ENCODE assay signal across 12 cellular contexts in genomic region chr11:77250881-77251640, GRCh38. TPM values are rescaled to one million over a fixed set of nuclear protein-coding genes. Genes with fewer than 3 reads are reported as not detected.
DNase-seq lines count a peak whose midpoint lies in the region; ATAC-seq and TF ChIP-seq lines count a peak whose summit lies in the region.
"Had no signal": no experiment of that assay in that cellular context is flagged by ENCODE, and none has a peak within 500 bp of the region (broad histone marks: within the 10 kb centered on the region; RNA-seq: fewer than 3 reads in every experiment).

No MANE protein-coding gene starts in this region.

- intact Hi-C loops in left ventricle myocardium inferior (cut with micrococcal nuclease) = no loop called here

- H2BK120ac ChIP-seq in mesenchymal stem cell (ENCODE audit: low read depth, low read length) = no peak overlapping the region

- no peak overlapping the region for H4K8ac ChIP-seq in mesenchymal stem cell (ENCODE audit: low read length)

- H3K9me3 ChIP-seq in mesenchymal stem cell (ENCODE audit: control insufficient read depth, low read length) (peaks cover 10% of the 10 kb centered on the region), left ventricle myocardium inferior (replicated peaks) (peaks cover 23% of the 10 kb centered on the region), T-helper 17 cell (ENCODE audit: control insufficient read depth, low read length, poor library complexity, severe bottlenecking) (no peaks in the 10 kb centered on the region)

- ATAC-seq in T-helper 17 cell = no peak

- H4K91ac ChIP-seq in mesenchymal stem cell (ENCODE audit: low read length) = no peak overlapping the region

- no peak overlapping the region for H2BK15ac ChIP-seq in mesenchymal stem cell (ENCODE audit: low read depth, poor library complexity, severe bottlenecking)

- no peaks in the 10 kb centered on the region for H3K79me1 ChIP-seq in mesenchymal stem cell (replicated peaks; ENCODE audit: low read length, poor library complexity, severe bottlenecking)

- H3K4me3 Mint-ChIP-seq in T-helper 17 cell = no peak overlapping the region
- H3K4me3 Mint-ChIP-seq: brain, endodermal cell, nephron progenitor cell had no signal

- H3K9ac ChIP-seq in mesenchymal stem cell (ENCODE audit: low read length) = no peak overlapping the region

- H3K27ac ChIP-seq in brain microvascular endothelial cell (peak overlapping the region; percentile 14), mesenchymal stem cell (ENCODE audit: low read length, poor library complexity, severe bottlenecking) (no peak overlapping the region), left ventricle myocardium inferior (replicated peaks) (no peak overlapping the region)

- H3K27me3 Mint-ChIP-seq in T-helper 17 cell = no peaks in the 10 kb centered on the region

- no peak overlapping the region for H3K4me2 ChIP-seq in mesenchymal stem cell (ENCODE audit: low read length, poor library complexity, severe bottlenecking)

- no peak overlapping the region for H3K14ac ChIP-seq in mesenchymal stem cell (ENCODE audit: low read length in 2 of 2)

- H3K23ac ChIP-seq in mesenchymal stem cell (ENCODE audit: low read length in 2 of 2) = no peak overlapping the region

- in situ Hi-C loops in brain microvascular endothelial cell (cut with HindIII; ENCODE audit: low pct_ligation_motif_present, low sequenced_read_pairs) = no loop called here

- H3K4me1 ChIP-seq in mesenchymal stem cell (ENCODE audit: control insufficient read depth, insufficient read depth, low read depth, low read length) = no peaks in the 10 kb centered on the region
- no peaks in the 10 kb centered on the region for H3K4me1 ChIP-seq in left ventricle myocardium inferior

- H2AK5ac ChIP-seq in mesenchymal stem cell (ENCODE audit: low read length, severe bottlenecking) = no peak overlapping the region

- TF ChIP-seq CTCF in brain microvascular endothelial cell (IDR thresholded peaks at IDR 0.05; ENCODE audit: low read depth, low read length, missing control alignments) (no peak), left ventricle myocardium inferior (IDR thresholded peaks at IDR 0.05; ENCODE audit: borderline replicate concordance) (no peak)

- H3K4ac ChIP-seq in mesenchymal stem cell (ENCODE audit: low read depth in 1 of 2, low read length in 2 of 2) = no peak overlapping the region

- no peak overlapping the region for H3K4me3 ChIP-seq in brain microvascular endothelial cell (ENCODE audit: low read depth, low read length)
- H3K4me3 ChIP-seq in mesenchymal stem cell (ENCODE audit: insufficient read depth in 1 of 2, low read depth in 1 of 2, low read length in 2 of 2) = no peak overlapping the region
- H3K4me3 ChIP-seq in left ventricle myocardium inferior = no peak overlapping the region

- H3K4me1 Mint-ChIP-seq in T-helper 17 cell = no peaks in the 10 kb centered on the region
- H3K4me1 Mint-ChIP-seq: brain, endodermal cell, nephron progenitor cell had no signal

- H3K27me3 ChIP-seq in brain microvascular endothelial cell (replicated peaks) (no peaks in the 10 kb centered on the region), mesenchymal stem cell (ENCODE audit: control insufficient read depth in 1 of 2, insufficient read depth in 1 of 2, low read length in 2 of 2) (no peaks in the 10 kb centered on the region), left ventricle myocardium inferior (ENCODE audit: low read depth) (peaks cover 14% of the 10 kb centered on the region)

- no peak overlapping the region for H2BK12ac ChIP-seq in mesenchymal stem cell (ENCODE audit: low read length in 2 of 2)

- H3K36me3 ChIP-seq in brain microvascular endothelial cell (replicated peaks) (no peaks in the 10 kb centered on the region), mesenchymal stem cell (ENCODE audit: control insufficient read depth in 1 of 2, insufficient read depth in 2 of 2, low read depth in 1 of 2, low read length in 2 of 2) (no peaks in the 10 kb centered on the region), left ventricle myocardium inferior (no peaks in the 10 kb centered on the region)

- H2AFZ ChIP-seq in mesenchymal stem cell (ENCODE audit: low read depth, low read length) = no peak overlapping the region

- H2BK5ac ChIP-seq in mesenchymal stem cell (ENCODE audit: low read depth, low read length, poor library complexity, severe bottlenecking) = no peak overlapping the region

- H3K27ac Mint-ChIP-seq in T-helper 17 cell = no peak overlapping the region
- H3K27ac Mint-ChIP-seq: brain, endodermal cell, nephron progenitor cell had no signal

- no peak overlapping the region for H3K18ac ChIP-seq in mesenchymal stem cell (ENCODE audit: low read depth in 1 of 2, low read length in 2 of 2)

- 17% methylated on average over 1 of the region's 1 CpG for WGBS in mesenchymal stem cell

- DNase-seq in ELR (ENCODE audit: low read depth) = peak; percentile 91
- DNase-seq in HT1080 (ENCODE audit: low read depth) = peak; percentile 93
- peak; percentile 7 for DNase-seq in brain microvascular endothelial cell
- peak; percentile 76 for DNase-seq in mesenchymal stem cell
- no peak for DNase-seq in left ventricle myocardium inferior
- no peak for DNase-seq in T-helper 17 cell
- DNase-seq in stimulated activated naive CD4-positive, alpha-beta T cell treated with Interleukin-2 at 50 U/mL for 16 hours (lab: John Stamatoyannopoulos, UW) = no peak
- DNase-seq: endodermal cell, hypothalamus, nephron progenitor cell had no signal

- H3K36me3 Mint-ChIP-seq in T-helper 17 cell (ENCODE audit: low read depth) = peaks cover 3% of the 10 kb centered on the region
- H3K36me3 Mint-ChIP-seq: brain had no signal

RNA-seq across cellular contexts. Expression of gene GDPD4, which starts 50.4 kb away (rescaled TPM):
- total RNA-seq in HT1080 (2014; rRNA removed; shearing (Covaris generic)) = not detected in 2 replicates
- polyA plus RNA-seq in HT1080 (2015; cell fraction: cytosol; rRNA removed) = not detected in 2 replicates
- not detected in 2 replicates for polyA plus RNA-seq in HT1080 (2015; cell fraction: nucleus; rRNA removed)
- polyA plus RNA-seq in mesenchymal stem cell (2013, experiment 1 of 2) = not detected
- not detected for polyA plus RNA-seq in mesenchymal stem cell (2013, experiment 2 of 2)
- total RNA-seq in left ventricle myocardium inferior = not detected
- total RNA-seq in T-helper 17 cell = not detected
- total RNA-seq: endodermal cell, skeletal muscle tissue had no signal

Comparison
In these comparisons a context has a peak if more than half of its experiments do, and no peak if none do; other contexts are left out.
1. DNase-seq: peak in ELR (single experiment), HT1080 (single experiment), brain microvascular endothelial cell (single experiment) and mesenchymal stem cell (single experiment); none in left ventricle myocardium inferior (single experiment), T-helper 17 cell (0 of 3) and stimulated activated naive CD4-positive, alpha-beta T cell treated with Interleukin-2 at 50 U/mL for 16 hours (single experiment).